Comparison of ENCODE assay signal across 26 cellular contexts in genomic region chr19:4507804-4508203, GRCh38. TPM values are rescaled to one million over a fixed set of nuclear protein-coding genes. Genes with fewer than 3 reads are reported as not detected.
A peak's percentile ranks its signal among the peaks of the same experiment; 100 is the strongest.
DNase-seq lines count a peak whose midpoint lies in the region; ATAC-seq, FAIRE-seq and TF ChIP-seq lines count a peak whose summit lies in the region.
"Had no signal": no experiment of that assay in that cellular context is flagged by ENCODE, and none has a peak within 500 bp of the region (broad histone marks: within the 10 kb centered on the region; RNA-seq: fewer than 3 reads in every experiment).

No MANE protein-coding gene starts in this region.

- TF ChIP-seq EP300 in HepG2 (IDR thresholded peaks at IDR 0.05; ENCODE audit: low read depth in 2 of 2, low read length in 2 of 2) (no peak), HepG2 (CRISPR knock-in tag; IDR thresholded peaks at IDR 0.05; ENCODE audit: borderline replicate concordance) (no peak), gastroesophageal sphincter (IDR thresholded peaks at IDR 0.05) (no peak)

- ATAC-seq in HepG2 (no peak), right lobe of liver (no peak), gastroesophageal sphincter (no peak), gastrocnemius medialis (no peak), HG03571 (IDR thresholded peaks at IDR 0.05; ENCODE audit: unreplicated experiment) (no peak), esophagus mucosa (no peak)

- H3K4me2 ChIP-seq in HepG2 (ENCODE audit: low read depth, low read length) = no peak overlapping the region
- H3K4me2 ChIP-seq: BLaER1, KMS-11, PC-9 had no signal

- H2AFZ ChIP-seq in HepG2 (ENCODE audit: low read length) = no peak overlapping the region
- H2AFZ ChIP-seq: PC-9 had no signal

- WGBS in HepG2 (ENCODE audit: low lambda C conversion rate) = 96% methylated on average over 10 of the region's 17 CpGs
- WGBS in right lobe of liver (ENCODE audit: insufficient coverage, low coverage, low lambda C conversion rate, missing lambda C conversion rate) = 75% methylated on average over 2 of the region's 17 CpGs
- WGBS in gastroesophageal sphincter (ENCODE audit: low coverage in 1 of 2), 2 donors = 54 to 84% methylated on average over 5 to 6 of the region's 17 CpGs

- no peaks in the 10 kb centered on the region for H3K79me2 ChIP-seq in HepG2 (ENCODE audit: insufficient read depth, low read length)

- CTCF ChIA-PET in HepG2 (lab: Yijun Ruan, JAX; ENCODE audit: low intra/inter-chr PET ratio, low total read pairs) = no interaction called here

- no peaks in the 10 kb centered on the region for H3K9me3 ChIP-seq in HepG2 (ENCODE audit: low read length)
- H3K9me3 ChIP-seq in right lobe of liver = no peaks in the 10 kb centered on the region
- no peaks in the 10 kb centered on the region for H3K9me3 ChIP-seq in gastroesophageal sphincter
- no peaks in the 10 kb centered on the region for H3K9me3 ChIP-seq in gastrocnemius medialis
- H3K9me3 ChIP-seq: BLaER1 had no signal

- no TSS peak for BruUV-seq in HepG2 (replicated peaks; lab: Mats Ljungman, UMichigan)

- H3K27ac ChIP-seq in HepG2 (ENCODE audit: extremely low read length, insufficient read depth, low read length) (no peak overlapping the region), right lobe of liver (no peak overlapping the region), gastroesophageal sphincter (peak overlapping the region in 3 of 4 donors; percentile 47 to 59 (median 53)), gastrocnemius medialis (peak overlapping the region; percentile 63 to 99 (median 72))
- H3K27ac ChIP-seq: BLaER1, KMS-11, PC-9 had no signal

- intact Hi-C loops in HepG2 (cut with micrococcal nuclease; ENCODE audit: unreplicated experiment) (no loop called here), right lobe of liver (cut with DNase I) (no loop called here), gastrocnemius medialis (cut with DNase I; ENCODE audit: low total_unique reads) (no loop called here)

- H3K4me1 ChIP-seq in HepG2 (ENCODE audit: insufficient read depth, low read length) (no peaks in the 10 kb centered on the region), right lobe of liver (no peaks in the 10 kb centered on the region), gastroesophageal sphincter (peaks cover 0 to 52% (median 0%) of the 10 kb centered on the region in 3 donors), gastrocnemius medialis (peaks cover 40 to 60% of the 10 kb centered on the region in 2 donors)

- TF ChIP-seq POLR2A in HepG2 (IDR thresholded peaks at IDR 0.05; ENCODE audit: insufficient read depth in 1 of 2, low read depth in 2 of 2, low read length in 2 of 2) = 0 out of 4 replicates have a peak, but pooled peaks of 1 of the 2 experiments have one; percentile 13
- TF ChIP-seq POLR2A in right lobe of liver (IDR thresholded peaks at IDR 0.05) = no peak
- no peak for TF ChIP-seq POLR2A in gastroesophageal sphincter (IDR thresholded peaks at IDR 0.05)
- no peak for TF ChIP-seq POLR2A in gastrocnemius medialis (IDR thresholded peaks at IDR 0.05)

- in situ Hi-C loops in HepG2 (cut with HindIII; ENCODE audit: extremely low pct_ligation_motif_present, low pct_unique_long_range_greater_than_20kb) = no loop called here
- in situ Hi-C loops in gastrocnemius medialis (cut with MboI; ENCODE audit: low sequenced_read_pairs in 4 of 4) = no loop called here

- no peak for DNase-seq in HepG2 (ENCODE audit: low spot score)
- no peak for DNase-seq in right lobe of liver
- no peak for DNase-seq in gastrocnemius medialis
- no peak for DNase-seq in iPS-NIHi11 (ENCODE audit: low spot score)
- DNase-seq: CD4-positive, CD25-positive, alpha-beta regulatory T cell; H9; IMR-90; MM.1S; NCI-H1417; NCI-H1694; NCI-H2029 treated with DMSO at 0.1 percent for 48 hours; NCI-H2227 treated with DMSO at 0.1 percent for 48 hours; NCI-H526 treated with DMSO at 0.1 percent for 48 hours; PC-9; SHP77 had no signal

- no peaks in the 10 kb centered on the region for H3K27me3 ChIP-seq in HepG2 (ENCODE audit: control insufficient read depth in 1 of 2, insufficient read depth in 2 of 2, low read length in 2 of 2)
- H3K27me3 ChIP-seq in right lobe of liver = no peaks in the 10 kb centered on the region
- no peaks in the 10 kb centered on the region for H3K27me3 ChIP-seq in gastroesophageal sphincter
- H3K27me3 ChIP-seq in gastrocnemius medialis = no peaks in the 10 kb centered on the region
- H3K27me3 ChIP-seq: BLaER1 had no signal

- TF ChIP-seq CTCF in HepG2 (CRISPR knock-in tag; IDR thresholded peaks at IDR 0.05) (no peak), right lobe of liver (IDR thresholded peaks at IDR 0.05) (no peak), gastroesophageal sphincter (IDR thresholded peaks at IDR 0.05) (no peak), gastrocnemius medialis (IDR thresholded peaks at IDR 0.05 in 4 of 5, conservative IDR thresholded peaks at IDR 0.05 in 1 of 5) (no peak)

- H3K4me3 ChIP-seq in HepG2 (replicated peaks in 1 of 3; ENCODE audit: insufficient read depth in 1 of 3, low read depth in 2 of 3, low read length in 3 of 3) (no peak overlapping the region), right lobe of liver (no peak overlapping the region), gastroesophageal sphincter (no peak overlapping the region), gastrocnemius medialis (no peak overlapping the region)
- H3K4me3 ChIP-seq: BLaER1, PC-9 had no signal

- FAIRE-seq in HepG2 (lab: Jason Lieb, UNC) = no peak
- FAIRE-seq: A204.1, GM18507 had no signal

- no peak overlapping the region for H3K9ac ChIP-seq in HepG2 (ENCODE audit: insufficient read depth, low read depth, low read length)
- H3K9ac ChIP-seq: BLaER1, KMS-11 had no signal

- no peaks in the 10 kb centered on the region for H4K20me1 ChIP-seq in HepG2 (ENCODE audit: insufficient read depth, low read length)

- TF ChIP-seq RAD21 in HepG2 (CRISPR knock-in tag; IDR thresholded peaks at IDR 0.05) = no peak

- POLR2A ChIA-PET in HepG2 (lab: Yijun Ruan, JAX) = no interaction called here

- H3K36me3 ChIP-seq in HepG2 (replicated peaks in 1 of 2; ENCODE audit: control insufficient read depth in 1 of 2, insufficient read depth in 2 of 2, low read length in 2 of 2) (peaks cover 0 to under 1% of the 10 kb centered on the region in 2 experiments; a peak in 2 of 5 replicates), right lobe of liver (peaks cover 0 to 51% (median 17%) of the 10 kb centered on the region in 4 donors), gastroesophageal sphincter (peaks cover 0 to 84% of the 10 kb centered on the region in 2 donors), gastrocnemius medialis (peaks cover 0 to 51% of the 10 kb centered on the region in 2 donors)

RNA-seq across cellular contexts. Expression of gene PLIN4, which starts 10.5 kb away (rescaled TPM):
- total RNA-seq in HepG2 (2016; rRNA removed; fragmentation: Illumina TruSeq; extraction: Trizol) (0.80 and 1.3 TPM in 2 replicates), right lobe of liver (10 to 100 TPM; 28.4 to 51.2 (median 39.3) TPM), gastroesophageal sphincter (100 to 1,000 TPM in 1 of 4 donors, 10 to 100 TPM in 3; 66.0 to 145 (median 87.5) TPM), gastrocnemius medialis (100 to 1,000 TPM in 3 of 4 donors, 10 to 100 TPM in 1; 79.6 to 282 (median 152) TPM), esophagus mucosa (0.96 TPM)
- total RNA-seq in HepG2 (2016; cell fraction: cytosol; rRNA removed; fragmentation: Illumina TruSeq; extraction: Trizol; ENCODE audit: low read depth) = 1.2 and 1.4 TPM in 2 replicates
- total RNA-seq in HepG2 (2016; cell fraction: insoluble cytoplasmic fraction; rRNA removed; fragmentation: Illumina TruSeq; extraction: Trizol) = 0.68 and 1.3 TPM in 2 replicates
- 0.12 and 0.21 TPM in 2 replicates for total RNA-seq in HepG2 (2016; cell fraction: membrane; rRNA removed; fragmentation: Illumina TruSeq; extraction: Trizol)
- 1.0 and 1.1 TPM in 2 replicates for total RNA-seq in HepG2 (2016; cell fraction: nucleus; rRNA removed; fragmentation: Illumina TruSeq; extraction: Trizol)
- 1.1 and 1.9 TPM in 2 replicates for polyA plus RNA-seq in HepG2 (2011; rRNA removed)
- polyA plus RNA-seq in HepG2 (2011; cell fraction: cytosol; rRNA removed) = 0.72 and 0.76 TPM in 2 replicates
- 12.5 and 14.8 TPM in 2 replicates for polyA plus RNA-seq in HepG2 (2011; cell fraction: nucleus; rRNA removed)
- polyA plus RNA-seq in HepG2 (2012) = 0.82 and 1.4 TPM in 2 replicates
- 1.2 and 1.5 TPM in 2 replicates for polyA plus RNA-seq in HepG2 (2016; cell fraction: cytosol; fragmentation: Illumina TruSeq; extraction: Trizol; ENCODE audit: low read depth)
- polyA plus RNA-seq in HepG2 (2016; cell fraction: insoluble cytoplasmic fraction; fragmentation: Illumina TruSeq; extraction: Trizol; ENCODE audit: low read depth) = 0.48 and 0.53 TPM in 2 replicates
- 0.08 and 0.13 TPM in 2 replicates for polyA plus RNA-seq in HepG2 (2016; cell fraction: membrane; fragmentation: Illumina TruSeq; extraction: Trizol; ENCODE audit: low read depth)
- polyA plus RNA-seq in HepG2 (2016; cell fraction: nucleus; fragmentation: Illumina TruSeq; extraction: Trizol; ENCODE audit: insufficient read depth, low read depth) = 2.9 and 3.1 TPM in 2 replicates
- 0.19 and 0.78 TPM in 2 replicates for polyA minus RNA-seq in HepG2 (2011; rRNA and poly(A)+ RNA removed; ENCODE audit: low replicate concordance)
- polyA minus RNA-seq in HepG2 (2011; cell fraction: cytosol; rRNA and poly(A)+ RNA removed) = 1.1 and 1.3 TPM in 2 replicates
- 1.0 and 1.6 TPM in 2 replicates for polyA minus RNA-seq in HepG2 (2011; cell fraction: nucleus; rRNA and poly(A)+ RNA removed)
- total RNA-seq: CD4-positive, CD25-positive, alpha-beta regulatory T cell; RPMI7951 had no signal

RNA-seq across cellular contexts. Expression of gene PLIN5, which starts 27.2 kb away (rescaled TPM):
- total RNA-seq in HepG2 (2016; rRNA removed; fragmentation: Illumina TruSeq; extraction: Trizol) (1.6 and 1.8 TPM in 2 replicates), right lobe of liver (100 to 1,000 TPM in 4 of 6 experiments, 10 to 100 TPM in 2; 35.0 to 149 (median 117) TPM), gastroesophageal sphincter (10 to 100 TPM in 2 of 4 donors, 1 to 10 TPM in 1, under 1 TPM in 1; 0.49 to 24.3 (median 11.2) TPM), gastrocnemius medialis (100 to 1,000 TPM in 1 of 4 donors, 10 to 100 TPM in 3; 23.5 to 127 (median 52.9) TPM), esophagus mucosa (2.4 TPM)
- 0.35 and 0.40 TPM in 2 replicates for total RNA-seq in HepG2 (2016; cell fraction: cytosol; rRNA removed; fragmentation: Illumina TruSeq; extraction: Trizol; ENCODE audit: low read depth)
- 0.94 and 1.8 TPM in 2 replicates for total RNA-seq in HepG2 (2016; cell fraction: insoluble cytoplasmic fraction; rRNA removed; fragmentation: Illumina TruSeq; extraction: Trizol)
- total RNA-seq in HepG2 (2016; cell fraction: membrane; rRNA removed; fragmentation: Illumina TruSeq; extraction: Trizol) = 0.65 TPM in 2 replicates
- 1.9 TPM in 2 replicates for total RNA-seq in HepG2 (2016; cell fraction: nucleus; rRNA removed; fragmentation: Illumina TruSeq; extraction: Trizol)
- polyA plus RNA-seq in HepG2 (2011; rRNA removed) = 4.8 and 6.3 TPM in 2 replicates
- 1.6 and 1.9 TPM in 2 replicates for polyA plus RNA-seq in HepG2 (2011; cell fraction: cytosol; rRNA removed)
- polyA plus RNA-seq in HepG2 (2011; cell fraction: nucleus; rRNA removed) = 31.7 and 40.6 TPM in 2 replicates
- polyA plus RNA-seq in HepG2 (2012) = 1.9 and 2.0 TPM in 2 replicates
- 0.12 and 0.53 TPM in 2 replicates for polyA plus RNA-seq in HepG2 (2016; cell fraction: cytosol; fragmentation: Illumina TruSeq; extraction: Trizol; ENCODE audit: low read depth)
- polyA plus RNA-seq in HepG2 (2016; cell fraction: insoluble cytoplasmic fraction; fragmentation: Illumina TruSeq; extraction: Trizol; ENCODE audit: low read depth) = 0.77 and 1.4 TPM in 2 replicates
- 0.11 and 0.52 TPM in 2 replicates for polyA plus RNA-seq in HepG2 (2016; cell fraction: membrane; fragmentation: Illumina TruSeq; extraction: Trizol; ENCODE audit: low read depth)
- 5.8 and 8.9 TPM in 2 replicates for polyA plus RNA-seq in HepG2 (2016; cell fraction: nucleus; fragmentation: Illumina TruSeq; extraction: Trizol; ENCODE audit: insufficient read depth, low read depth)
- polyA minus RNA-seq in HepG2 (2011; rRNA and poly(A)+ RNA removed; ENCODE audit: low replicate concordance) = 0.47 and 3.5 TPM in 2 replicates
- polyA minus RNA-seq in HepG2 (2011; cell fraction: cytosol; rRNA and poly(A)+ RNA removed) = 0.97 and 0.99 TPM in 2 replicates
- 4.1 and 4.4 TPM in 2 replicates for polyA minus RNA-seq in HepG2 (2011; cell fraction: nucleus; rRNA and poly(A)+ RNA removed)
- total RNA-seq: CD4-positive, CD25-positive, alpha-beta regulatory T cell; IMR-90; NCI-H460; RPMI7951; SK-MEL-5 had no signal
- polyA plus RNA-seq: AG04450, IMR-90 had no signal

RNA-seq across cellular contexts. Expression of gene LRG1, which starts 32.0 kb away (rescaled TPM):
- total RNA-seq in HepG2 (2016; rRNA removed; fragmentation: Illumina TruSeq; extraction: Trizol) (7.1 and 12.0 TPM in 2 replicates), right lobe of liver (1,000 to 10,000 TPM in 2 of 6 experiments, 100 to 1,000 TPM in 4; 331 to 1,334 (median 524) TPM), gastroesophageal sphincter (1 to 10 TPM in 2 of 4 donors, not detected in 2; 2.1 to 8.5 TPM), gastrocnemius medialis (1 to 10 TPM in 1 of 4 donors, under 1 TPM in 2, not detected in 1; 0.15 to 2.7 (median 0.98) TPM), esophagus mucosa (24.9 TPM)
- total RNA-seq in HepG2 (2016; cell fraction: cytosol; rRNA removed; fragmentation: Illumina TruSeq; extraction: Trizol; ENCODE audit: low read depth) = 2.0 and 2.2 TPM in 2 replicates
- total RNA-seq in HepG2 (2016; cell fraction: insoluble cytoplasmic fraction; rRNA removed; fragmentation: Illumina TruSeq; extraction: Trizol) = 5.8 and 13.0 TPM in 2 replicates
- 4.2 and 4.7 TPM in 2 replicates for total RNA-seq in HepG2 (2016; cell fraction: membrane; rRNA removed; fragmentation: Illumina TruSeq; extraction: Trizol)
- total RNA-seq in HepG2 (2016; cell fraction: nucleus; rRNA removed; fragmentation: Illumina TruSeq; extraction: Trizol) = 10.2 and 12.3 TPM in 2 replicates
- polyA plus RNA-seq in HepG2 (2011; rRNA removed) = 39.3 and 48.9 TPM in 2 replicates
- 33.3 and 38.7 TPM in 2 replicates for polyA plus RNA-seq in HepG2 (2011; cell fraction: cytosol; rRNA removed)
- polyA plus RNA-seq in HepG2 (2011; cell fraction: nucleus; rRNA removed) = 12.1 and 16.5 TPM in 2 replicates
- 8.4 and 14.3 TPM in 2 replicates for polyA plus RNA-seq in HepG2 (2012)
- polyA plus RNA-seq in HepG2 (2016; cell fraction: cytosol; fragmentation: Illumina TruSeq; extraction: Trizol; ENCODE audit: low read depth) = 2.4 and 2.6 TPM in 2 replicates
- 6.6 and 8.6 TPM in 2 replicates for polyA plus RNA-seq in HepG2 (2016; cell fraction: insoluble cytoplasmic fraction; fragmentation: Illumina TruSeq; extraction: Trizol; ENCODE audit: low read depth)
- polyA plus RNA-seq in HepG2 (2016; cell fraction: membrane; fragmentation: Illumina TruSeq; extraction: Trizol; ENCODE audit: low read depth) = 4.2 and 4.9 TPM in 2 replicates
- 20.0 and 22.9 TPM in 2 replicates for polyA plus RNA-seq in HepG2 (2016; cell fraction: nucleus; fragmentation: Illumina TruSeq; extraction: Trizol; ENCODE audit: insufficient read depth, low read depth)
- 0.77 and 28.9 TPM in 2 replicates for polyA minus RNA-seq in HepG2 (2011; rRNA and poly(A)+ RNA removed; ENCODE audit: low replicate concordance)
- polyA minus RNA-seq in HepG2 (2011; cell fraction: cytosol; rRNA and poly(A)+ RNA removed) = 12.1 and 23.5 TPM in 2 replicates
- 3.2 and 5.6 TPM in 2 replicates for polyA minus RNA-seq in HepG2 (2011; cell fraction: nucleus; rRNA and poly(A)+ RNA removed)
- total RNA-seq: IMR-90, RPMI7951 had no signal
- polyA plus RNA-seq: IMR-90 had no signal

RNA-seq across cellular contexts. Expression of gene HDGFL2, which starts 35.7 kb away (rescaled TPM):
- total RNA-seq in HepG2 (2016; rRNA removed; fragmentation: Illumina TruSeq; extraction: Trizol) (47.9 and 51.1 TPM in 2 replicates), right lobe of liver (10 to 100 TPM in 5 of 6 experiments, 1 to 10 TPM in 1; 8.4 to 16.3 (median 14.0) TPM), gastroesophageal sphincter (10 to 100 TPM; 33.3 to 49.5 (median 36.2) TPM), gastrocnemius medialis (10 to 100 TPM; 46.5 to 83.2 (median 56.1) TPM), esophagus mucosa (19.2 TPM)
- 7.5 and 8.8 TPM in 2 replicates for total RNA-seq in HepG2 (2016; cell fraction: cytosol; rRNA removed; fragmentation: Illumina TruSeq; extraction: Trizol; ENCODE audit: low read depth)
- total RNA-seq in HepG2 (2016; cell fraction: insoluble cytoplasmic fraction; rRNA removed; fragmentation: Illumina TruSeq; extraction: Trizol) = 38.9 and 55.4 TPM in 2 replicates
- 11.6 and 13.8 TPM in 2 replicates for total RNA-seq in HepG2 (2016; cell fraction: membrane; rRNA removed; fragmentation: Illumina TruSeq; extraction: Trizol)
- 29.4 and 31.2 TPM in 2 replicates for total RNA-seq in HepG2 (2016; cell fraction: nucleus; rRNA removed; fragmentation: Illumina TruSeq; extraction: Trizol)
- polyA plus RNA-seq in HepG2 (2011; rRNA removed) = 20.0 and 26.0 TPM in 2 replicates
- 11.0 and 22.9 TPM in 2 replicates for polyA plus RNA-seq in HepG2 (2011; cell fraction: cytosol; rRNA removed)
- polyA plus RNA-seq in HepG2 (2011; cell fraction: nucleus; rRNA removed) = 50.4 and 56.5 TPM in 2 replicates
- polyA plus RNA-seq in HepG2 (2012) = 20.9 and 29.2 TPM in 2 replicates
- polyA plus RNA-seq in HepG2 (2016; cell fraction: cytosol; fragmentation: Illumina TruSeq; extraction: Trizol; ENCODE audit: low read depth) = 5.7 and 6.4 TPM in 2 replicates
- 59.0 and 65.1 TPM in 2 replicates for polyA plus RNA-seq in HepG2 (2016; cell fraction: insoluble cytoplasmic fraction; fragmentation: Illumina TruSeq; extraction: Trizol; ENCODE audit: low read depth)
- polyA plus RNA-seq in HepG2 (2016; cell fraction: membrane; fragmentation: Illumina TruSeq; extraction: Trizol; ENCODE audit: low read depth) = 8.6 and 10.8 TPM in 2 replicates
- polyA plus RNA-seq in HepG2 (2016; cell fraction: nucleus; fragmentation: Illumina TruSeq; extraction: Trizol; ENCODE audit: insufficient read depth, low read depth) = 76.7 and 79.6 TPM in 2 replicates
- 12.6 and 23.4 TPM in 2 replicates for polyA minus RNA-seq in HepG2 (2011; rRNA and poly(A)+ RNA removed; ENCODE audit: low replicate concordance)
- polyA minus RNA-seq in HepG2 (2011; cell fraction: cytosol; rRNA and poly(A)+ RNA removed) = 10.2 and 16.9 TPM in 2 replicates
- polyA minus RNA-seq in HepG2 (2011; cell fraction: nucleus; rRNA and poly(A)+ RNA removed) = 12.0 and 12.8 TPM in 2 replicates

RNA-seq across cellular contexts. Expression of gene UBXN6, which starts 50.2 kb away (rescaled TPM):
- total RNA-seq in HepG2 (2016; rRNA removed; fragmentation: Illumina TruSeq; extraction: Trizol) (33.6 and 35.5 TPM in 2 replicates), right lobe of liver (10 to 100 TPM; 47.2 to 79.1 (median 58.8) TPM), gastroesophageal sphincter (100 to 1,000 TPM in 1 of 4 donors, 10 to 100 TPM in 3; 62.6 to 130 (median 80.6) TPM), gastrocnemius medialis (100 to 1,000 TPM in 3 of 4 donors, 10 to 100 TPM in 1; 93.8 to 230 (median 114) TPM), esophagus mucosa (68.9 TPM)
- total RNA-seq in HepG2 (2016; cell fraction: cytosol; rRNA removed; fragmentation: Illumina TruSeq; extraction: Trizol; ENCODE audit: low read depth) = 82.0 and 89.5 TPM in 2 replicates
- 26.5 and 40.3 TPM in 2 replicates for total RNA-seq in HepG2 (2016; cell fraction: insoluble cytoplasmic fraction; rRNA removed; fragmentation: Illumina TruSeq; extraction: Trizol)
- total RNA-seq in HepG2 (2016; cell fraction: membrane; rRNA removed; fragmentation: Illumina TruSeq; extraction: Trizol) = 92.4 and 97.7 TPM in 2 replicates
- 14.4 and 21.6 TPM in 2 replicates for total RNA-seq in HepG2 (2016; cell fraction: nucleus; rRNA removed; fragmentation: Illumina TruSeq; extraction: Trizol)
- 34.9 and 44.2 TPM in 2 replicates for polyA plus RNA-seq in HepG2 (2011; rRNA removed)
- polyA plus RNA-seq in HepG2 (2011; cell fraction: cytosol; rRNA removed) = 33.0 and 55.5 TPM in 2 replicates
- polyA plus RNA-seq in HepG2 (2011; cell fraction: nucleus; rRNA removed) = 41.1 and 57.2 TPM in 2 replicates
- polyA plus RNA-seq in HepG2 (2012) = 24.9 and 32.9 TPM in 2 replicates
- 99.5 and 107 TPM in 2 replicates for polyA plus RNA-seq in HepG2 (2016; cell fraction: cytosol; fragmentation: Illumina TruSeq; extraction: Trizol; ENCODE audit: low read depth)
- polyA plus RNA-seq in HepG2 (2016; cell fraction: insoluble cytoplasmic fraction; fragmentation: Illumina TruSeq; extraction: Trizol; ENCODE audit: low read depth) = 35.2 and 44.8 TPM in 2 replicates
- polyA plus RNA-seq in HepG2 (2016; cell fraction: membrane; fragmentation: Illumina TruSeq; extraction: Trizol; ENCODE audit: low read depth) = 107 and 115 TPM in 2 replicates
- 46.4 and 52.3 TPM in 2 replicates for polyA plus RNA-seq in HepG2 (2016; cell fraction: nucleus; fragmentation: Illumina TruSeq; extraction: Trizol; ENCODE audit: insufficient read depth, low read depth)
- 27.9 and 43.0 TPM in 2 replicates for polyA minus RNA-seq in HepG2 (2011; rRNA and poly(A)+ RNA removed; ENCODE audit: low replicate concordance)
- polyA minus RNA-seq in HepG2 (2011; cell fraction: cytosol; rRNA and poly(A)+ RNA removed) = 17.5 and 20.2 TPM in 2 replicates
- polyA minus RNA-seq in HepG2 (2011; cell fraction: nucleus; rRNA and poly(A)+ RNA removed) = 7.8 and 11.1 TPM in 2 replicates

Comparison
In these comparisons a context has a peak if more than half of its experiments do, and no peak if none do; other contexts are left out.
1. RNA of gene PLIN4, which starts 10.5 kb away (total RNA-seq): 79.6 to 282 TPM in gastrocnemius medialis, 66.0 to 145 TPM in gastroesophageal sphincter and 28.4 to 51.2 TPM in right lobe of liver; 0.12 to 1.4 TPM in HepG2 and 0.96 TPM in esophagus mucosa (single experiment); every median in the first group is over 10 times any median in the second.
2. RNA of gene LRG1, which starts 32.0 kb away (total RNA-seq): 331 to 1,334 TPM in right lobe of liver; 24.9 TPM in esophagus mucosa (single experiment), 2.0 to 13.0 TPM in HepG2, 2.1 to 8.5 TPM in gastroesophageal sphincter and 0.15 to 2.7 TPM in gastrocnemius medialis; every median in the first group is over 10 times any median in the second.
3. H3K27ac ChIP-seq: peak in gastroesophageal sphincter (3 of 4) and gastrocnemius medialis (4 of 4); none in HepG2 (single experiment) and right lobe of liver (0 of 3).